9 cellular contexts compared by ENCODE assay signal in the genomic region with DNA sequence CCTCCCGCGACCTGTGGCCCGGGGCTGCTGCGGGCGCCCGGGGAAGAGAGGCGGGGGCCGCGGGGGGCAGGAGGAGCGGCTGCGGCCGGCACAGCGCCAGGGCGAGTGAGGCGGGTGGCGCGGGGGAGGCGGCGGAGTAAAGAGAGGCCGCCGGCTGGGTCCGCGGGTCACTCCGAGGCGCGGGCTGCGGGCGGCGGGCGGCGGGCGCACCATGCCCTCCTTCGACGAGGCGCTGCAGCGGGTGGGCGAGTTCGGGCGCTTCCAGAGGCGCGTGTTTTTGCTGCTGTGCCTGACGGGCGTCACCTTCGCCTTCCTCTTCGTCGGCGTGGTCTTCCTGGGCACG. TPM values are rescaled to one million over a fixed set of nuclear protein-coding genes. Genes with fewer than 3 reads are reported as not detected.
DNase-seq lines count a peak whose midpoint lies in the region; ATAC-seq and TF ChIP-seq lines count a peak whose summit lies in the region.
"Had no signal": no experiment of that assay in that cellular context is flagged by ENCODE, and none has a peak within 500 bp of the region (broad histone marks: within the 10 kb centered on the region; RNA-seq: fewer than 3 reads in every experiment).

SLC22A3 (plus strand) TSS at position 170 of the 343 bp plus-strand sequence; CDS start at position 212, 42 bp downstream.

- H3K79me2 ChIP-seq in SK-N-SH (ENCODE audit: insufficient read depth): no peaks in the 10 kb centered on the region

- ATAC-seq in SK-N-SH treated with all-trans-retinoic acid at 6 μM for 48 hours (no peak), GM19035 (IDR thresholded peaks at IDR 0.05; ENCODE audit: unreplicated experiment) (no peak), HG02852 (IDR thresholded peaks at IDR 0.05; ENCODE audit: unreplicated experiment) (no peak)

- TF ChIP-seq EP300 in SK-N-SH (IDR thresholded peaks at IDR 0.05; ENCODE audit: borderline replicate concordance in 1 of 2, low read depth in 1 of 2, low read length in 1 of 2): no peak

- H3K4me3 Mint-ChIP-seq in endodermal cell: peak within 1 kb of the TSS; percentile 64

- 0% methylated on average over 8 of the region's 48 CpGs for WGBS in SK-N-SH (ENCODE audit: low lambda C conversion rate)
- 0% methylated on average over 11 to 48 of the region's 48 CpGs for WGBS in endodermal cell (ENCODE audit: insufficient coverage in 1 of 2, insufficient read length in 1 of 2), 2 experiments
- WGBS in mesenchymal stem cell: 0% methylated on average over 21 of the region's 48 CpGs
- WGBS in thymus: 3% methylated on average over 48 of the region's 48 CpGs

- TF ChIP-seq CTCF in SK-N-SH (IDR thresholded peaks at IDR 0.05) (no peak), endodermal cell (conservative IDR thresholded peaks at IDR 0.05) (no peak)

- H4K91ac ChIP-seq in mesenchymal stem cell (ENCODE audit: low read length): no peak within 1 kb of the TSS

- POLR2A ChIA-PET in SK-N-SH (lab: Yijun Ruan, JAX): no interaction called here

- H3K36me3 Mint-ChIP-seq in endodermal cell (ENCODE audit: low read depth): no peaks in the 10 kb centered on the region

- H3K9me3 Mint-ChIP-seq in endodermal cell: no peaks in the 10 kb centered on the region

- no peaks in the 10 kb centered on the region for H3K36me3 ChIP-seq in SK-N-SH (replicated peaks in 1 of 2; ENCODE audit: control insufficient read depth in 1 of 2, insufficient read depth in 2 of 2, low read length in 1 of 2)
- no peaks in the 10 kb centered on the region for H3K36me3 ChIP-seq in endodermal cell (ENCODE audit: control insufficient read depth, insufficient read depth, low read length)
- peaks cover 0 to 3% of the 10 kb centered on the region in 2 experiments for H3K36me3 ChIP-seq in mesenchymal stem cell (ENCODE audit: control insufficient read depth in 1 of 2, insufficient read depth in 2 of 2, low read depth in 1 of 2, low read length in 2 of 2)
- no peaks in the 10 kb centered on the region for H3K36me3 ChIP-seq in thymus (ENCODE audit: control insufficient read depth, insufficient read depth)

- H3F3A ChIP-seq in SK-N-SH (replicated peaks; ENCODE audit: insufficient read depth): no peaks in the 10 kb centered on the region

- DNase-seq in SK-N-SH (peak; percentile 37), endodermal cell (peak; percentile 77), mesenchymal stem cell (no peak), NCI-H2196 treated with DMSO at 0.1 percent for 48 hours (lab: John Stamatoyannopoulos, UW; ENCODE audit: unreplicated experiment) (no peak)
- DNase-seq: activated effector memory CD4-positive, alpha-beta T cell treated with anti-CD3 and anti-CD28 coated beads, Interleukin-2, amount 50 U/mL, for 16 hours had no signal

- H3K27ac Mint-ChIP-seq in endodermal cell: no peak within 1 kb of the TSS

- H2AFZ ChIP-seq in SK-N-SH (ENCODE audit: low read depth) (no peak within 1 kb of the TSS), mesenchymal stem cell (ENCODE audit: low read depth, low read length) (peak within 1 kb of the TSS; percentile 10)

- H3K27me3 Mint-ChIP-seq in endodermal cell (ENCODE audit: insufficient read depth): peaks cover 55% of the 10 kb centered on the region

- H3K9me2 ChIP-seq in SK-N-SH: no peaks in the 10 kb centered on the region

- no peak within 1 kb of the TSS for H2BK120ac ChIP-seq in mesenchymal stem cell (ENCODE audit: low read depth, low read length)

- CTCF ChIA-PET in SK-N-SH (lab: Yijun Ruan, JAX): no interaction called here

- peak within 1 kb of the TSS in 1 of 2 experiments; percentile 9 for H3K23ac ChIP-seq in mesenchymal stem cell (ENCODE audit: low read length in 2 of 2)

- H3K4ac ChIP-seq in mesenchymal stem cell (ENCODE audit: low read depth in 1 of 2, low read length in 2 of 2): no peak within 1 kb of the TSS

- TF ChIP-seq RAD21 in SK-N-SH (IDR thresholded peaks at IDR 0.05; ENCODE audit: low read length): no peak

- H4K20me1 ChIP-seq in SK-N-SH (ENCODE audit: insufficient read depth): no peaks in the 10 kb centered on the region

- H3K79me1 ChIP-seq in mesenchymal stem cell (replicated peaks; ENCODE audit: low read length, poor library complexity, severe bottlenecking): peaks cover 4% of the 10 kb centered on the region

- H3K14ac ChIP-seq in mesenchymal stem cell (ENCODE audit: low read length in 2 of 2): no peak within 1 kb of the TSS

- H3K4me1 Mint-ChIP-seq in endodermal cell: peaks cover 11% of the 10 kb centered on the region

- H3K9ac ChIP-seq in SK-N-SH (no peak within 1 kb of the TSS), endodermal cell (ENCODE audit: extremely low read depth, low read length, poor library complexity, severe bottlenecking) (peak within 1 kb of the TSS; percentile 57), mesenchymal stem cell (ENCODE audit: low read length) (peak within 1 kb of the TSS; percentile 69)

- H2AK5ac ChIP-seq in mesenchymal stem cell (ENCODE audit: low read length, severe bottlenecking): no peak within 1 kb of the TSS

- no peaks in the 10 kb centered on the region for H3K4me1 ChIP-seq in SK-N-SH (ENCODE audit: control insufficient read depth in 1 of 2, insufficient read depth in 2 of 2, low read depth in 1 of 2, low read length in 1 of 2)
- H3K4me1 ChIP-seq in endodermal cell (ENCODE audit: control insufficient read depth, insufficient read depth, low read length): peaks cover 2% of the 10 kb centered on the region
- H3K4me1 ChIP-seq in mesenchymal stem cell (ENCODE audit: control insufficient read depth, insufficient read depth, low read depth, low read length): peaks cover 14% of the 10 kb centered on the region
- H3K4me1 ChIP-seq in thymus (ENCODE audit: control insufficient read depth, insufficient read depth, low read length): no peaks in the 10 kb centered on the region

- no peak within 1 kb of the TSS for H2BK12ac ChIP-seq in mesenchymal stem cell (ENCODE audit: low read length in 2 of 2)

- H3K9me3 ChIP-seq in SK-N-SH (no peaks in the 10 kb centered on the region), endodermal cell (ENCODE audit: control insufficient read depth, low read length) (no peaks in the 10 kb centered on the region), mesenchymal stem cell (ENCODE audit: control insufficient read depth, low read length) (no peaks in the 10 kb centered on the region), thymus (ENCODE audit: control insufficient read depth) (no peaks in the 10 kb centered on the region)

- H4K8ac ChIP-seq in mesenchymal stem cell (ENCODE audit: low read length): no peak within 1 kb of the TSS

- H3K4me2 ChIP-seq in SK-N-SH (no peak within 1 kb of the TSS), mesenchymal stem cell (ENCODE audit: low read length, poor library complexity, severe bottlenecking) (peak within 1 kb of the TSS; percentile 70)

- H3K4me3 ChIP-seq in SK-N-SH (ENCODE audit: low read depth in 2 of 2, low read length in 1 of 2): no peak within 1 kb of the TSS
- peak within 1 kb of the TSS; percentile 80 for H3K4me3 ChIP-seq in endodermal cell (ENCODE audit: low read length)
- peak within 1 kb of the TSS; percentile 70 to 83 for H3K4me3 ChIP-seq in mesenchymal stem cell (ENCODE audit: insufficient read depth in 1 of 2, low read depth in 1 of 2, low read length in 2 of 2)
- peak within 1 kb of the TSS; percentile 18 for H3K4me3 ChIP-seq in thymus (ENCODE audit: low read length)

- no peak within 1 kb of the TSS for H3K18ac ChIP-seq in mesenchymal stem cell (ENCODE audit: low read depth in 1 of 2, low read length in 2 of 2)

- no peak within 1 kb of the TSS for H2BK15ac ChIP-seq in mesenchymal stem cell (ENCODE audit: low read depth, poor library complexity, severe bottlenecking)

- H3K27ac ChIP-seq in SK-N-SH (ENCODE audit: low read depth in 2 of 2, low read length in 1 of 2) (no peak within 1 kb of the TSS), endodermal cell (ENCODE audit: low read depth, low read length) (no peak within 1 kb of the TSS), mesenchymal stem cell (ENCODE audit: low read length, poor library complexity, severe bottlenecking) (no peak within 1 kb of the TSS), thymus (ENCODE audit: low read depth) (no peak within 1 kb of the TSS)

- no peak within 1 kb of the TSS for H2BK5ac ChIP-seq in mesenchymal stem cell (ENCODE audit: low read depth, low read length, poor library complexity, severe bottlenecking)

- H3K27me3 ChIP-seq in SK-N-SH (ENCODE audit: insufficient read depth): peaks cover 70% of the 10 kb centered on the region
- peaks cover 34% of the 10 kb centered on the region for H3K27me3 ChIP-seq in endodermal cell (ENCODE audit: control insufficient read depth, insufficient read depth, low read length, poor library complexity, severe bottlenecking)
- H3K27me3 ChIP-seq in mesenchymal stem cell (ENCODE audit: control insufficient read depth in 1 of 2, insufficient read depth in 1 of 2, low read length in 2 of 2): peaks cover 0 to 16% of the 10 kb centered on the region in 2 experiments
- peaks cover 44% of the 10 kb centered on the region for H3K27me3 ChIP-seq in thymus (ENCODE audit: control insufficient read depth, insufficient read depth)

TF ChIP-seq in SK-N-SH, 30 proteins besides CTCF, POLR2A, EP300 and RAD21:
- TF ChIP-seq JUND (IDR thresholded peaks at IDR 0.05) (no peak), GATA2 (CRISPR knock-in tag; IDR thresholded peaks at IDR 0.05) (no peak)
TF ChIP-seq in SK-N-SH: peak in this region for 0.

TF ChIP-seq in SK-N-SH treated with all-trans-retinoic acid at 6 μM for 48 hours, 23 proteins besides CTCF, POLR2A, EP300 and RAD21:
- TF ChIP-seq ZFP3 (CRISPR knock-in tag; IDR thresholded peaks at IDR 0.05) (no peak), BACH2 (CRISPR knock-in tag; IDR thresholded peaks at IDR 0.05; ENCODE audit: borderline replicate concordance) (no peak), CSDC2 (CRISPR knock-in tag; IDR thresholded peaks at IDR 0.05) (no peak), ISL1 (CRISPR knock-in tag; IDR thresholded peaks at IDR 0.05) (no peak), RARB (CRISPR knock-in tag; IDR thresholded peaks at IDR 0.05) (no peak), GLIS3 (CRISPR knock-in tag; IDR thresholded peaks at IDR 0.05) (no peak), TCF4 (CRISPR knock-in tag; IDR thresholded peaks at IDR 0.05; ENCODE audit: borderline replicate concordance) (no peak)

RNA-seq across cellular contexts. Expression of gene SLC22A3, which starts in this region (rescaled TPM):
- polyA plus RNA-seq in SK-N-SH (2012; rRNA removed) (not detected in 2 replicates), thymus (1.4 TPM)
- polyA plus RNA-seq in SK-N-SH (2012; cell fraction: cytosol; rRNA removed): not detected in 2 replicates
- not detected in 2 replicates for polyA plus RNA-seq in SK-N-SH (2012; cell fraction: nucleus; rRNA removed)
- total RNA-seq in endodermal cell: 1 to 10 TPM; 3.1 to 7.4 TPM
- 1.0 TPM for polyA plus RNA-seq in endodermal cell (2013, experiment 1 of 2)
- polyA plus RNA-seq in endodermal cell (2013, experiment 2 of 2): 1.1 TPM
- polyA plus RNA-seq in mesenchymal stem cell (2013, experiment 1 of 2): not detected
- polyA plus RNA-seq in mesenchymal stem cell (2013, experiment 2 of 2): not detected

Comparison
In these comparisons a context has a peak if more than half of its experiments do, and no peak if none do; other contexts are left out.
1. Peak in DNase-seq in SK-N-SH; RNA of the gene not detected or under 1 TPM.
2. H3K4me3 ChIP-seq: peak in endodermal cell (single experiment), mesenchymal stem cell (2 of 2) and thymus (single experiment); none in SK-N-SH (0 of 2).